In genomic region chr12:28865776-28866175, GRCh38 we compare ENCODE assay signal across 26 cellular contexts.
"Had no signal": no experiment of that assay in that cellular context is flagged by ENCODE, and none has a peak within 500 bp of the region (broad histone marks: within the 10 kb centered on the region; RNA-seq: fewer than 3 reads in every experiment).

No MANE protein-coding gene starts in this region.

- H3K4me3 ChIP-seq: left lung, lower lobe of right lung, ovary, right atrium auricular region, right lobe of liver, skin epidermis, suprapubic skin, thoracic aorta, tibial artery, upper lobe of right lung had no signal

- ATAC-seq: left colon; left lung; lower lobe of right lung; natural killer cell; right lobe of liver; stimulated activated naive B cell treated with anti-CD40 and anti-IgM and Interleukin-4, amounts not matched to agents 10 μg/mL and 1 μg/mL and 100 μg/mL, for 72 hours; stimulated activated naive CD8-positive, alpha-beta T cell treated with anti-CD3 and anti-CD28 coated beads, Interleukin-15, Interleukin-2, amounts not matched to agents 100 U/mL and 50 U/mL, for 24 hours; upper lobe of right lung had no signal

- H3K4me3 Mint-ChIP-seq: naive B cell; natural killer cell; nephron progenitor cell; stimulated activated naive B cell treated with anti-CD40 and anti-IgM and Interleukin-4, amounts not matched to agents 10 μg/mL and 1 μg/mL and 100 μg/mL, for 72 hours had no signal

- H3K27me3 Mint-ChIP-seq: progenitor cell of endocrine pancreas; stimulated activated naive B cell treated with anti-CD40 and anti-IgM and Interleukin-4, amounts not matched to agents 10 μg/mL and 1 μg/mL and 100 μg/mL, for 72 hours had no signal

- H3K27me3 ChIP-seq: left lung, ovary, right atrium auricular region, right lobe of liver, suprapubic skin, tibial artery, upper lobe of right lung had no signal

- DNase-seq: hippocampal formation; kidney; left colon; left lung; lower lobe of right lung; mammary epithelial cell; mesenchymal stem cell; naive B cell; natural killer cell; nephron progenitor cell; ovary; right lobe of liver; stimulated activated CD4-positive, alpha-beta T cell treated with anti-CD3 and anti-CD28 coated beads, Interleukin-12 subunit alpha, Interleukin-12 subunit beta, amount 100 ng/mL, for 4 hours; stimulated activated CD4-positive, alpha-beta T cell treated with anti-CD3 and anti-CD28 coated beads, Interleukin-15, amount 100 ng/mL, for 24 hours; stimulated activated CD4-positive, alpha-beta T cell treated with anti-CD3 and anti-CD28 coated beads, Interleukin-2, amount 100 ng/mL, for 24 hours; stimulated activated CD4-positive, alpha-beta T cell treated with anti-CD3 and anti-CD28 coated beads, Interleukin-4, amount 100 ng/mL, for 1 hour; stimulated activated naive B cell treated with anti-CD40 and anti-IgM and Interleukin-4, amounts not matched to agents 10 μg/mL and 1 μg/mL and 100 μg/mL, for 72 hours; stimulated activated naive CD8-positive, alpha-beta T cell treated with anti-CD3 and anti-CD28 coated beads, Interleukin-15, Interleukin-2, amounts not matched to agents 100 U/mL and 50 U/mL, for 24 hours; tibial artery; trophoblast cell; upper lobe of right lung had no signal

- H3K4me1 ChIP-seq: left lung, lower lobe of right lung, right atrium auricular region, right lobe of liver, suprapubic skin, tibial artery, upper lobe of right lung had no signal

- H3K36me3 Mint-ChIP-seq: naive B cell; natural killer cell; stimulated activated naive B cell treated with anti-CD40 and anti-IgM and Interleukin-4, amounts not matched to agents 10 μg/mL and 1 μg/mL and 100 μg/mL, for 72 hours had no signal

- H3K9me3 Mint-ChIP-seq: nephron progenitor cell had no signal

- H3K27ac Mint-ChIP-seq: natural killer cell; nephron progenitor cell; progenitor cell of endocrine pancreas; stimulated activated naive B cell treated with anti-CD40 and anti-IgM and Interleukin-4, amounts not matched to agents 10 μg/mL and 1 μg/mL and 100 μg/mL, for 72 hours had no signal

- H3K36me3 ChIP-seq: left lung, lower lobe of right lung, ovary, right atrium auricular region, right lobe of liver, suprapubic skin, thoracic aorta, tibial artery, upper lobe of right lung had no signal

- H3K4me1 Mint-ChIP-seq: naive B cell; natural killer cell; stimulated activated naive B cell treated with anti-CD40 and anti-IgM and Interleukin-4, amounts not matched to agents 10 μg/mL and 1 μg/mL and 100 μg/mL, for 72 hours had no signal

- H3K9me3 ChIP-seq: left lung, lower lobe of right lung, ovary, right atrium auricular region, right lobe of liver, suprapubic skin, thoracic aorta, tibial artery, upper lobe of right lung had no signal
